Comparison of ENCODE assay signal across 9 cellular contexts in genomic region chr1:53945183-53945432, GRCh38. TPM values are rescaled to one million over a fixed set of nuclear protein-coding genes. Genes with fewer than 3 reads are reported as not detected.
A peak's percentile ranks its signal among the peaks of the same experiment; 100 is the strongest.
DNase-seq lines count a peak whose midpoint lies in the region; ATAC-seq, FAIRE-seq and TF ChIP-seq lines count a peak whose summit lies in the region.
"Had no signal": no experiment of that assay in that cellular context is flagged by ENCODE, and none has a peak within 500 bp of the region (broad histone marks: within the 10 kb centered on the region; RNA-seq: fewer than 3 reads in every experiment).

No MANE protein-coding gene starts in this region.

- H2BK120ac ChIP-seq in mesendoderm (ENCODE audit: low read depth, low read length), result no peak overlapping the region

- H3K9ac ChIP-seq in K562 (ENCODE audit: insufficient read depth in 1 of 2, low read depth in 2 of 2, low read length in 2 of 2) (peak overlapping the region; percentile 84 to 97), mesendoderm (ENCODE audit: low read length) (peak overlapping the region; percentile 91)

- no peak for TF ChIP-seq CTCF in heart right ventricle (IDR thresholded peaks at IDR 0.05)
- TF ChIP-seq CTCF in K562 (IDR thresholded peaks at IDR 0.05 in 2 of 3, conservative IDR thresholded peaks at IDR 0.05 in 1 of 3; ENCODE audit: insufficient read depth in 2 of 3, low read depth in 1 of 3, low read length in 3 of 3), result no peak
- TF ChIP-seq CTCF in vagina (IDR thresholded peaks at IDR 0.05), result no peak

- no peak for TF ChIP-seq RAD21 in K562 (CRISPR knock-in tag; conservative IDR thresholded peaks at IDR 0.05 in 1 of 2, IDR thresholded peaks at IDR 0.05 in 1 of 2)

- CTCF ChIA-PET in K562 (lab: Yijun Ruan, JAX; ENCODE audit: low intra/inter-chr PET ratio), result no interaction called here

- H3K79me1 ChIP-seq in mesendoderm (ENCODE audit: low read length), result peaks cover 19% of the 10 kb centered on the region

- H4K5ac ChIP-seq in mesendoderm (ENCODE audit: low read length), result no peak overlapping the region

- peaks cover 14% of the 10 kb centered on the region for H4K20me1 ChIP-seq in K562 (replicated peaks; ENCODE audit: control insufficient read depth, insufficient read depth, low read length)

- peak overlapping the region; percentile 91 for H3K4me2 ChIP-seq in K562 (ENCODE audit: insufficient read depth, low read length)
- H3K4me2 ChIP-seq in mesendoderm (ENCODE audit: low read length), result peak overlapping the region; percentile 77

- BruUV-seq in K562 (replicated peaks; lab: Mats Ljungman, UMichigan), result no TSS peak

- ATAC-seq in heart right ventricle, result peak in 3 of 8 donors; percentile 5 to 22 (median 19)
- no peak for ATAC-seq in Right ventricle myocardium superior (ENCODE audit: poor library complexity)
- ATAC-seq in K562, result peak; percentile 9
- ATAC-seq in GM18868 (IDR thresholded peaks at IDR 0.05; ENCODE audit: unreplicated experiment), result no peak

- H3K27me3 ChIP-seq in heart right ventricle (no peaks in the 10 kb centered on the region), K562 (ENCODE audit: control insufficient read depth in 2 of 2, insufficient read depth in 2 of 2, low read length in 2 of 2) (no peaks in the 10 kb centered on the region), mesendoderm (ENCODE audit: insufficient read depth, low read length, poor library complexity) (no peaks in the 10 kb centered on the region), vagina (no peaks in the 10 kb centered on the region)

- peak overlapping the region; percentile 92 for H2AFZ ChIP-seq in K562 (ENCODE audit: low read depth, low read length)

- H3K36me3 ChIP-seq in heart right ventricle (peaks cover 0 to 7% (median 0%) of the 10 kb centered on the region in 9 donors), K562 (ENCODE audit: control insufficient read depth, insufficient read depth, low read length) (peaks cover 22% of the 10 kb centered on the region), mesendoderm (ENCODE audit: control insufficient read depth, insufficient read depth, low read length) (no peaks in the 10 kb centered on the region), vagina (no peaks in the 10 kb centered on the region)

- TF ChIP-seq POLR2A in K562 (conservative IDR thresholded peaks at IDR 0.05), result no peak
- TF ChIP-seq POLR2A in vagina (IDR thresholded peaks at IDR 0.05), result no peak

- H4K8ac ChIP-seq in mesendoderm (ENCODE audit: low read depth, low read length), result no peak overlapping the region

- H3K18ac ChIP-seq in mesendoderm (ENCODE audit: low read length), result peak overlapping the region; percentile 13

- no peak for DNase-seq in heart right ventricle
- DNase-seq in Right ventricle myocardium superior, result no peak
- no peak for DNase-seq in K562 (ENCODE audit: extremely low read depth in 1 of 4, low spot score in 3 of 4)
- DNase-seq in mesendoderm, result no peak
- no peak for DNase-seq in vagina (ENCODE audit: extremely low spot score in 2 of 2)
- DNase-seq in 8988T, result no peak
- no peak for DNase-seq in stimulated activated CD4-positive, alpha-beta T cell treated with anti-CD3 and anti-CD28 coated beads, Interleukin-4, amount 100 ng/mL, for 1 hour

- WGBS in heart right ventricle, 2 donors, result 1% methylated on average over 16 of the region's 16 CpGs
- 1% methylated on average over 16 of the region's 16 CpGs for WGBS in K562 (ENCODE audit: insufficient coverage, low coverage, missing lambda C conversion rate)
- no CpG with 5 or more reads among the region's 16 CpGs for WGBS in mesendoderm (ENCODE audit: extremely low coverage, insufficient coverage, low lambda C conversion rate)

- H3K4me1 ChIP-seq in heart right ventricle, result peaks cover 0 to 54% (median 37%) of the 10 kb centered on the region in 9 donors
- peaks cover 27 to 29% of the 10 kb centered on the region in 2 experiments for H3K4me1 ChIP-seq in K562 (replicated peaks in 1 of 2; ENCODE audit: control insufficient read depth in 2 of 2, insufficient read depth in 2 of 2, low read length in 2 of 2)
- H3K4me1 ChIP-seq in mesendoderm (ENCODE audit: control insufficient read depth, low read depth, low read length), result peaks cover 7% of the 10 kb centered on the region
- peaks cover 47% of the 10 kb centered on the region for H3K4me1 ChIP-seq in vagina

- POLR2A ChIA-PET in K562 (lab: Yijun Ruan, JAX), result interaction anchor here (0.5 to 2.2 kb wide), 7 partner anchors 9 to 708 kb away, joined by 3 to 9 read pairs (median 4); partner anchors contain the start of genes NDC1 and YIPF1

- peak overlapping the region; percentile 87 for H3K56ac ChIP-seq in mesendoderm (ENCODE audit: low read length)

- H3K27ac ChIP-seq in heart right ventricle (peak overlapping the region; percentile 78 to 95 (median 89)), K562 (ENCODE audit: extremely low read depth, low read depth, low read length) (peak overlapping the region; percentile 91), mesendoderm (ENCODE audit: low read depth, low read length) (peak overlapping the region; percentile 50), vagina (peak overlapping the region; percentile 87)

- no peaks in the 10 kb centered on the region for H3K9me1 ChIP-seq in K562 (ENCODE audit: control insufficient read depth, insufficient read depth, low read length)

- intact Hi-C loops in heart right ventricle (cut with DNase I) (loop anchor here in 8 of 10 donors (2.0 to 10.0 kb wide), 8 partner anchors 53 to 110 kb away; partner anchors contain the start of genes YIPF1 (in 6 of the 8), TCEANC2 (in 2 of the 8), TMEM59 (in 2 of the 8) and DIO1 (in 1 of the 8)), Right ventricle myocardium superior (cut with DNase I) (loop anchor here (5.0 kb wide), 1 partner anchor 58 kb away; the partner anchor contains the start of gene YIPF1), K562 (cut with micrococcal nuclease) (loop anchor here (5.0 to 10.0 kb wide), 2 partner anchors 107 to 460 kb away; partner anchors contain the start of genes TCEANC2 and TMEM59), vagina (cut with DNase I) (loop anchor here (5.0 kb wide), 2 partner anchors 53 to 107 kb away; partner anchors contain the start of genes DIO1, TCEANC2 and TMEM59)

- in situ Hi-C loops in K562 (cut with MboI), result no loop called here

- peak overlapping the region; percentile 59 to 97 (median 87) for H3K4me3 ChIP-seq in heart right ventricle
- peak overlapping the region; percentile 88 for H3K4me3 ChIP-seq in K562
- peak overlapping the region; percentile 73 for H3K4me3 ChIP-seq in mesendoderm (ENCODE audit: low read length)
- H3K4me3 ChIP-seq in vagina, result peak overlapping the region; percentile 70 to 86

- no peak overlapping the region for H2AK5ac ChIP-seq in mesendoderm (ENCODE audit: low read length)

- TF ChIP-seq EP300 in K562 (IDR thresholded peaks at IDR 0.05; ENCODE audit: low read length), result no peak

- H3K9me3 ChIP-seq in heart right ventricle (no peaks in the 10 kb centered on the region), K562 (replicated peaks; ENCODE audit: control insufficient read depth, insufficient read depth, low read depth, low read length) (no peaks in the 10 kb centered on the region), vagina (no peaks in the 10 kb centered on the region)

- peak overlapping the region; percentile 43 for H2BK5ac ChIP-seq in mesendoderm (ENCODE audit: low read length)

- H3K79me2 ChIP-seq in K562 (ENCODE audit: control insufficient read depth, insufficient read depth, low read length) (peaks cover 88% of the 10 kb centered on the region), mesendoderm (ENCODE audit: control insufficient read depth, insufficient read depth, low read length) (peaks cover 21% of the 10 kb centered on the region)

- no peak overlapping the region for H3K4ac ChIP-seq in mesendoderm (ENCODE audit: low read depth, low read length)

- no peak for FAIRE-seq in K562 (lab: Jason Lieb, UNC)

- no peak overlapping the region for H3K23ac ChIP-seq in mesendoderm (ENCODE audit: low read length)

- H2BK15ac ChIP-seq in mesendoderm (replicated peaks; ENCODE audit: low read depth), result no peak overlapping the region

RNA-seq across cellular contexts. Expression of gene IFT25, which starts 0.4 kb away (rescaled TPM):
- total RNA-seq in heart right ventricle, result 10 to 100 TPM in 6 of 10 donors, 1 to 10 TPM in 4; 7.8 to 16.0 (median 10.7) TPM
- 10 to 100 TPM in 1 of 2 donors, 1 to 10 TPM in 1; 9.9 to 12.3 TPM for polyA plus RNA-seq in heart right ventricle
- total RNA-seq in Right ventricle myocardium superior, result 9.9 TPM
- total RNA-seq in K562 (2011; cell fraction: chromatin; rRNA removed; ENCODE audit: low replicate concordance), result 66.3 and 178 TPM in 2 replicates
- 42.0 and 52.9 TPM in 2 replicates for total RNA-seq in K562 (2011; cell fraction: nucleolus; rRNA removed)
- 98.8 and 143 TPM in 2 replicates for total RNA-seq in K562 (2011; cell fraction: nucleoplasm; rRNA removed)
- 167 and 181 TPM in 2 replicates for total RNA-seq in K562 (2014; rRNA removed)
- total RNA-seq in K562 (2014; rRNA removed; fragmentation: Illumina TruSeq; extraction: Trizol), result 147 and 167 TPM in 2 replicates
- total RNA-seq in K562 (2015; rRNA removed; fragmentation: Illumina TruSeq; extraction: Trizol), result 189 and 209 TPM in 2 replicates
- 93.6 and 94.4 TPM in 2 replicates for total RNA-seq in K562 (2021)
- 110 and 150 TPM in 2 replicates for polyA plus RNA-seq in K562 (2011; rRNA removed)
- polyA plus RNA-seq in K562 (2011; cell fraction: cytosol; rRNA removed), result 16.5 and 38.3 TPM in 2 replicates
- 68.4 and 110 TPM in 2 replicates for polyA plus RNA-seq in K562 (2011; cell fraction: nucleus; rRNA removed)
- polyA plus RNA-seq in K562 (2012), result 81.2 and 153 TPM in 2 replicates
- 153 and 157 TPM in 2 replicates for polyA plus RNA-seq in K562 (2014; fragmentation: Illumina TruSeq; extraction: Trizol)
- 100 to 1,000 TPM; 168 to 178 TPM for polyA plus RNA-seq in K562 (2014; fragmentation: Nextera tagmentation; extraction: Ambion mirVana)
- 202 and 206 TPM in 2 replicates for polyA plus RNA-seq in K562 (2014; rRNA removed)
- polyA minus RNA-seq in K562 (2011; rRNA and poly(A)+ RNA removed), result 39.2 and 55.5 TPM in 2 replicates
- polyA minus RNA-seq in K562 (2011; cell fraction: cytosol; rRNA and poly(A)+ RNA removed), result 14.8 and 15.3 TPM in 2 replicates
- 39.7 and 75.0 TPM in 2 replicates for polyA minus RNA-seq in K562 (2011; cell fraction: nucleus; rRNA and poly(A)+ RNA removed)
- polyA plus RNA-seq in mesendoderm (2013, experiment 1 of 2), result 39.6 TPM
- polyA plus RNA-seq in mesendoderm (2013, experiment 2 of 2), result 38.7 TPM
- total RNA-seq in vagina, result 19.4 TPM

RNA-seq across cellular contexts. Expression of gene LRRC42, which starts 1.0 kb away (rescaled TPM):
- 10 to 100 TPM; 10.4 to 16.5 (median 14.8) TPM for total RNA-seq in heart right ventricle
- polyA plus RNA-seq in heart right ventricle, result 10 to 100 TPM in 1 of 2 donors, 1 to 10 TPM in 1; 2.9 to 13.2 TPM
- 12.0 TPM for total RNA-seq in Right ventricle myocardium superior
- 17.8 and 28.0 TPM in 2 replicates for total RNA-seq in K562 (2011; cell fraction: chromatin; rRNA removed; ENCODE audit: low replicate concordance)
- 12.8 and 13.8 TPM in 2 replicates for total RNA-seq in K562 (2011; cell fraction: nucleolus; rRNA removed)
- 15.5 and 17.3 TPM in 2 replicates for total RNA-seq in K562 (2011; cell fraction: nucleoplasm; rRNA removed)
- 26.0 and 26.2 TPM in 2 replicates for total RNA-seq in K562 (2014; rRNA removed)
- total RNA-seq in K562 (2014; rRNA removed; fragmentation: Illumina TruSeq; extraction: Trizol), result 39.0 and 45.4 TPM in 2 replicates
- 35.0 and 35.5 TPM in 2 replicates for total RNA-seq in K562 (2015; rRNA removed; fragmentation: Illumina TruSeq; extraction: Trizol)
- 40.1 and 42.7 TPM in 2 replicates for total RNA-seq in K562 (2021)
- 51.9 and 64.1 TPM in 2 replicates for polyA plus RNA-seq in K562 (2011; rRNA removed)
- polyA plus RNA-seq in K562 (2011; cell fraction: cytosol; rRNA removed), result 28.3 and 36.7 TPM in 2 replicates
- polyA plus RNA-seq in K562 (2011; cell fraction: nucleus; rRNA removed), result 17.0 and 23.4 TPM in 2 replicates
- polyA plus RNA-seq in K562 (2012), result 39.1 and 44.1 TPM in 2 replicates
- 42.0 and 42.9 TPM in 2 replicates for polyA plus RNA-seq in K562 (2014; fragmentation: Illumina TruSeq; extraction: Trizol)
- polyA plus RNA-seq in K562 (2014; fragmentation: Nextera tagmentation; extraction: Ambion mirVana), result 10 to 100 TPM; 17.3 to 19.1 TPM
- 33.6 and 35.2 TPM in 2 replicates for polyA plus RNA-seq in K562 (2014; rRNA removed)
- polyA minus RNA-seq in K562 (2011; rRNA and poly(A)+ RNA removed), result 39.8 and 45.6 TPM in 2 replicates
- polyA minus RNA-seq in K562 (2011; cell fraction: cytosol; rRNA and poly(A)+ RNA removed), result 24.0 and 25.1 TPM in 2 replicates
- 5.8 and 14.1 TPM in 2 replicates for polyA minus RNA-seq in K562 (2011; cell fraction: nucleus; rRNA and poly(A)+ RNA removed)
- polyA plus RNA-seq in mesendoderm (2013, experiment 1 of 2), result 33.7 TPM
- polyA plus RNA-seq in mesendoderm (2013, experiment 2 of 2), result 35.5 TPM
- total RNA-seq in vagina, result 31.7 TPM

RNA-seq across cellular contexts. Expression of gene DIO1, which starts 51.1 kb away (rescaled TPM):
- total RNA-seq in heart right ventricle, result not detected
- polyA plus RNA-seq in heart right ventricle, result not detected
- not detected for total RNA-seq in Right ventricle myocardium superior
- not detected in 2 replicates for total RNA-seq in K562 (2011; cell fraction: chromatin; rRNA removed; ENCODE audit: low replicate concordance)
- total RNA-seq in K562 (2011; cell fraction: nucleolus; rRNA removed), result not detected in 2 replicates
- not detected in 2 replicates for total RNA-seq in K562 (2011; cell fraction: nucleoplasm; rRNA removed)
- total RNA-seq in K562 (2014; rRNA removed), result not detected in 2 replicates
- not detected in 2 replicates for total RNA-seq in K562 (2014; rRNA removed; fragmentation: Illumina TruSeq; extraction: Trizol)
- total RNA-seq in K562 (2015; rRNA removed; fragmentation: Illumina TruSeq; extraction: Trizol), result not detected in 2 replicates
- total RNA-seq in K562 (2021), result not detected in 2 replicates
- not detected in 2 replicates for polyA plus RNA-seq in K562 (2011; rRNA removed)
- not detected in 2 replicates for polyA plus RNA-seq in K562 (2011; cell fraction: cytosol; rRNA removed)
- not detected in 2 replicates for polyA plus RNA-seq in K562 (2011; cell fraction: nucleus; rRNA removed)
- polyA plus RNA-seq in K562 (2012), result 0.07 TPM in 1 of 2 replicates, not detected in the other
- not detected in 2 replicates for polyA plus RNA-seq in K562 (2014; fragmentation: Illumina TruSeq; extraction: Trizol)
- polyA plus RNA-seq in K562 (2014; fragmentation: Nextera tagmentation; extraction: Ambion mirVana), result not detected
- not detected in 2 replicates for polyA plus RNA-seq in K562 (2014; rRNA removed)
- polyA minus RNA-seq in K562 (2011; rRNA and poly(A)+ RNA removed), result not detected in 2 replicates
- not detected in 2 replicates for polyA minus RNA-seq in K562 (2011; cell fraction: cytosol; rRNA and poly(A)+ RNA removed)
- polyA minus RNA-seq in K562 (2011; cell fraction: nucleus; rRNA and poly(A)+ RNA removed), result 0.78 TPM in 1 of 2 replicates, not detected in the other
- polyA plus RNA-seq in mesendoderm (2013, experiment 1 of 2), result not detected
- not detected for polyA plus RNA-seq in mesendoderm (2013, experiment 2 of 2)
- not detected for total RNA-seq in vagina
- total RNA-seq: activated CD8-positive, alpha-beta memory T cell treated with anti-CD3 and anti-CD28 coated beads for 36 hours had no signal

RNA-seq across cellular contexts. Expression of gene YIPF1, which starts 55.5 kb away (rescaled TPM):
- 10 to 100 TPM; 10.2 to 20.1 (median 13.2) TPM for total RNA-seq in heart right ventricle
- polyA plus RNA-seq in heart right ventricle, result 10 to 100 TPM in 1 of 2 donors, 1 to 10 TPM in 1; 9.6 to 22.1 TPM
- 13.6 TPM for total RNA-seq in Right ventricle myocardium superior
- total RNA-seq in K562 (2011; cell fraction: chromatin; rRNA removed; ENCODE audit: low replicate concordance), result 23.9 and 24.2 TPM in 2 replicates
- total RNA-seq in K562 (2011; cell fraction: nucleolus; rRNA removed), result 24.2 and 25.8 TPM in 2 replicates
- 26.2 and 36.1 TPM in 2 replicates for total RNA-seq in K562 (2011; cell fraction: nucleoplasm; rRNA removed)
- total RNA-seq in K562 (2014; rRNA removed), result 17.8 and 23.8 TPM in 2 replicates
- total RNA-seq in K562 (2014; rRNA removed; fragmentation: Illumina TruSeq; extraction: Trizol), result 21.6 and 23.9 TPM in 2 replicates
- 17.9 and 19.6 TPM in 2 replicates for total RNA-seq in K562 (2015; rRNA removed; fragmentation: Illumina TruSeq; extraction: Trizol)
- 15.3 and 15.5 TPM in 2 replicates for total RNA-seq in K562 (2021)
- polyA plus RNA-seq in K562 (2011; rRNA removed), result 35.6 and 37.5 TPM in 2 replicates
- 27.6 and 37.8 TPM in 2 replicates for polyA plus RNA-seq in K562 (2011; cell fraction: cytosol; rRNA removed)
- 19.0 and 21.7 TPM in 2 replicates for polyA plus RNA-seq in K562 (2011; cell fraction: nucleus; rRNA removed)
- polyA plus RNA-seq in K562 (2012), result 17.0 and 25.2 TPM in 2 replicates
- 25.0 and 27.3 TPM in 2 replicates for polyA plus RNA-seq in K562 (2014; fragmentation: Illumina TruSeq; extraction: Trizol)
- 10 to 100 TPM; 11.5 to 15.2 TPM for polyA plus RNA-seq in K562 (2014; fragmentation: Nextera tagmentation; extraction: Ambion mirVana)
- 19.2 and 21.3 TPM in 2 replicates for polyA plus RNA-seq in K562 (2014; rRNA removed)
- polyA minus RNA-seq in K562 (2011; rRNA and poly(A)+ RNA removed), result 27.7 and 28.8 TPM in 2 replicates
- polyA minus RNA-seq in K562 (2011; cell fraction: cytosol; rRNA and poly(A)+ RNA removed), result 8.5 and 12.5 TPM in 2 replicates
- polyA minus RNA-seq in K562 (2011; cell fraction: nucleus; rRNA and poly(A)+ RNA removed), result 4.6 and 7.3 TPM in 2 replicates
- 30.8 TPM for polyA plus RNA-seq in mesendoderm (2013, experiment 1 of 2)
- 31.2 TPM for polyA plus RNA-seq in mesendoderm (2013, experiment 2 of 2)
- total RNA-seq in vagina, result 22.1 TPM
